Comparison of ENCODE assay signal across 8 cellular contexts in genomic region chr19:56105831-56106396, GRCh38. TPM values are rescaled to one million over a fixed set of nuclear protein-coding genes. Genes with fewer than 3 reads are reported as not detected.
DNase-seq lines count a peak whose midpoint lies in the region; ATAC-seq and TF ChIP-seq lines count a peak whose summit lies in the region.
"Not testable (repeated sequence)": the region's sequence is repeated elsewhere in the genome, so short reads cannot be mapped to it uniquely, and the experiment has no call there.

No MANE protein-coding gene starts in this region.

- H3K4me1 ChIP-seq in CD8-positive, alpha-beta T cell (ENCODE audit: insufficient read depth, low read length), result peaks cover 11% of the 10 kb centered on the region
- peaks cover 12% of the 10 kb centered on the region for H3K4me1 ChIP-seq in iPS-18a (ENCODE audit: control insufficient read depth, low read depth, low read length)
- H3K4me1 ChIP-seq in muscle layer of colon (ENCODE audit: insufficient read depth, low read length), result peaks cover 40% of the 10 kb centered on the region
- H3K4me1 ChIP-seq in psoas muscle, result peaks cover 40% of the 10 kb centered on the region

- peaks cover 19% of the 10 kb centered on the region for H3K36me3 Mint-ChIP-seq in CD8-positive, alpha-beta T cell
- H3K36me3 Mint-ChIP-seq in activated naive CD4-positive, alpha-beta T cell treated with anti-CD3 and anti-CD28 coated beads, Interleukin-2, amount 50 U/mL, for 72 hours; type B pancreatic cell: not testable (repeated sequence)

- not testable (repeated sequence) for H3K27me3 ChIP-seq in CD8-positive, alpha-beta T cell (ENCODE audit: insufficient read depth, low read length); iPS-18a (ENCODE audit: control insufficient read depth, insufficient read depth, low read length); muscle layer of colon (ENCODE audit: control insufficient read depth in 1 of 2, insufficient read depth in 2 of 2, low read length in 2 of 2); psoas muscle (ENCODE audit: insufficient read depth in 3 of 3, low read length in 2 of 3)

- H3K4me1 Mint-ChIP-seq in CD8-positive, alpha-beta T cell (ENCODE audit: low read depth), result peaks cover 41% of the 10 kb centered on the region
- peaks cover 15% of the 10 kb centered on the region for H3K4me1 Mint-ChIP-seq in type B pancreatic cell (ENCODE audit: unreplicated experiment)

- intact Hi-C loops in CD8-positive, alpha-beta T cell (cut with DNase I, micrococcal nuclease), result loop anchor here (1.0 to 5.0 kb wide), 4 partner anchors 35 to 146 kb away; partner anchors contain the start of gene ZNF444 (in 2 of the 2)
- intact Hi-C loops in psoas muscle (cut with DNase I), result loop anchor here in 1 of 2 donors (5.0 kb wide), 1 partner anchor 41 kb away; no protein-coding TSS in a partner anchor

- H3K4me3 Mint-ChIP-seq in CD8-positive, alpha-beta T cell, result peak overlapping the region; percentile 18
- H3K4me3 Mint-ChIP-seq in type B pancreatic cell, result not testable (repeated sequence)

- POLR2A ChIA-PET in CD8-positive, alpha-beta T cell (lab: Charles Lee); RWPE1 (lab: Yijun Ruan, JAX; ENCODE audit: low non-redundant PET): not testable (repeated sequence)

- not testable (repeated sequence) for H3K9me3 Mint-ChIP-seq in CD8-positive, alpha-beta T cell; activated naive CD4-positive, alpha-beta T cell treated with anti-CD3 and anti-CD28 coated beads, Interleukin-2, amount 50 U/mL, for 72 hours; type B pancreatic cell

- DNase-seq in CD8-positive, alpha-beta T cell; RWPE1 (ENCODE audit: low spot score); activated naive CD4-positive, alpha-beta T cell treated with anti-CD3 and anti-CD28 coated beads, Interleukin-2, amount 50 U/mL, for 72 hours (ENCODE audit: low spot score in 2 of 2); coronary artery (ENCODE audit: low spot score); psoas muscle; type B pancreatic cell (ENCODE audit: extremely low spot score, unreplicated experiment): not testable (repeated sequence)

- peak overlapping the region; percentile 28 for H3K9ac ChIP-seq in iPS-18a (ENCODE audit: low read length)
- H3K9ac ChIP-seq in muscle layer of colon (ENCODE audit: low read length), result not testable (repeated sequence)

- not testable (repeated sequence) for ATAC-seq in CD8-positive, alpha-beta T cell; activated naive CD4-positive, alpha-beta T cell treated with anti-CD3 and anti-CD28 coated beads, Interleukin-2, amount 50 U/mL, for 72 hours; psoas muscle

- CTCF ChIA-PET in CD8-positive, alpha-beta T cell (lab: Charles Lee), result interaction anchor here (0.8 to 2.1 kb wide), 4 partner anchors 31 to 67 kb away, joined by 3 to 12 read pairs (median 4); no protein-coding TSS in a partner anchor
- CTCF ChIA-PET in RWPE1 (lab: Yijun Ruan, JAX), result interaction anchor here (0.7 to 1.3 kb wide), 3 partner anchors 10 to 725 kb away, joined by 3 read pairs; no protein-coding TSS in a partner anchor

- H3K27me3 Mint-ChIP-seq in CD8-positive, alpha-beta T cell (ENCODE audit: low read depth); type B pancreatic cell: not testable (repeated sequence)

- not testable (repeated sequence) for H3K27ac ChIP-seq in CD8-positive, alpha-beta T cell (ENCODE audit: low read depth, low read length); iPS-18a (ENCODE audit: low read length)
- H3K27ac ChIP-seq in RWPE1 (peak overlapping the region; percentile 52; the same call in 1 of the 2 replicates), coronary artery (peak overlapping the region; percentile 57 to 74), muscle layer of colon (ENCODE audit: low read depth, low read length) (peak overlapping the region; percentile 90), psoas muscle (peak overlapping the region; percentile 59)

- H3K9me3 ChIP-seq in CD8-positive, alpha-beta T cell (ENCODE audit: low read length); iPS-18a (ENCODE audit: control insufficient read depth, low read depth, low read length); muscle layer of colon (ENCODE audit: low read length); psoas muscle: not testable (repeated sequence)

- not testable (repeated sequence) for H3K36me3 ChIP-seq in CD8-positive, alpha-beta T cell (ENCODE audit: insufficient read depth, low read length); muscle layer of colon (ENCODE audit: insufficient read depth, low read length)
- H3K36me3 ChIP-seq in iPS-18a (ENCODE audit: control insufficient read depth, low read depth, low read length) (peaks cover 15% of the 10 kb centered on the region), psoas muscle (ENCODE audit: insufficient read depth in 1 of 2, low read depth in 1 of 2) (peaks cover 0 to 19% of the 10 kb centered on the region in 2 donors)

- H3K27ac Mint-ChIP-seq in CD8-positive, alpha-beta T cell, result peak overlapping the region; percentile 22
- H3K27ac Mint-ChIP-seq in activated naive CD4-positive, alpha-beta T cell treated with anti-CD3 and anti-CD28 coated beads, Interleukin-2, amount 50 U/mL, for 72 hours, result peak overlapping the region; percentile 65 to 67
- peak overlapping the region; percentile 70 for H3K27ac Mint-ChIP-seq in type B pancreatic cell

- not testable (repeated sequence) for TF ChIP-seq CTCF in CD8-positive, alpha-beta T cell (IDR thresholded peaks at IDR 0.05); RWPE1 (conservative IDR thresholded peaks at IDR 0.05; ENCODE audit: low read depth); coronary artery (IDR thresholded peaks at IDR 0.05); psoas muscle (IDR thresholded peaks at IDR 0.05); type B pancreatic cell (conservative IDR thresholded peaks at IDR 0.05)

- WGBS in psoas muscle, 3 donors, result 94 to 95% (median 95%) methylated on average over 57 to 61 of the region's 61 CpGs

- H3K4me3 ChIP-seq in CD8-positive, alpha-beta T cell (ENCODE audit: low read depth, low read length); iPS-18a (ENCODE audit: low read length); psoas muscle: not testable (repeated sequence)
- H3K4me3 ChIP-seq in coronary artery (peak overlapping the region; percentile 47), muscle layer of colon (ENCODE audit: low read depth in 1 of 2, low read length in 2 of 2) (peak overlapping the region in 1 of 2 donors; percentile 38)

RNA-seq across cellular contexts. Expression of gene ZNF787, which starts 15.2 kb away (rescaled TPM):
- 10 to 100 TPM; 10.2 to 10.8 TPM for total RNA-seq in CD8-positive, alpha-beta T cell
- 10 to 100 TPM; 32.2 to 32.5 TPM for total RNA-seq in activated naive CD4-positive, alpha-beta T cell treated with anti-CD3 and anti-CD28 coated beads, Interleukin-2, amount 50 U/mL, for 72 hours
- total RNA-seq in psoas muscle (10 to 100 TPM; 33.3 to 62.7 (median 54.2) TPM), type B pancreatic cell (ENCODE audit: low replicate concordance) (30.2 and 34.0 TPM in 2 replicates)
- polyA plus RNA-seq in psoas muscle, result 10 to 100 TPM; 27.3 to 56.6 (median 49.1) TPM

RNA-seq across cellular contexts. Expression of gene ZNF444, which starts 35.2 kb away (rescaled TPM):
- 10 to 100 TPM; 17.2 to 18.6 TPM for total RNA-seq in CD8-positive, alpha-beta T cell
- total RNA-seq in activated naive CD4-positive, alpha-beta T cell treated with anti-CD3 and anti-CD28 coated beads, Interleukin-2, amount 50 U/mL, for 72 hours, result 10 to 100 TPM; 25.9 to 37.3 TPM
- total RNA-seq in psoas muscle (10 to 100 TPM; 12.0 to 20.6 (median 16.6) TPM), type B pancreatic cell (ENCODE audit: low replicate concordance) (37.4 and 40.7 TPM in 2 replicates)
- polyA plus RNA-seq in psoas muscle, result 10 to 100 TPM; 14.1 to 22.4 (median 14.7) TPM
